In genomic region chr3:97991278-97991652, GRCh38 we compare ENCODE assay signal across 17 cellular contexts. TPM values are rescaled to one million over a fixed set of nuclear protein-coding genes. Genes with fewer than 3 reads are reported as not detected.
DNase-seq lines count a peak whose midpoint lies in the region; ATAC-seq and TF ChIP-seq lines count a peak whose summit lies in the region.
"Had no signal": no experiment of that assay in that cellular context is flagged by ENCODE, and none has a peak within 500 bp of the region (broad histone marks: within the 10 kb centered on the region; RNA-seq: fewer than 3 reads in every experiment).

No MANE protein-coding gene starts in this region.

- peak overlapping the region; percentile 26 for H3K27ac Mint-ChIP-seq in activated naive CD4-positive, alpha-beta T cell treated with anti-CD3 and anti-CD28 coated beads for 36 hours
- H3K27ac Mint-ChIP-seq in activated T-helper 17 cell treated with anti-CD3 and anti-CD28 coated beads, Interleukin-2, amount 50 U/mL, for 72 hours = peak overlapping the region; percentile 63
- no peak overlapping the region for H3K27ac Mint-ChIP-seq in chondrocyte (ENCODE audit: unreplicated experiment)

- no peaks in the 10 kb centered on the region for H3K9me3 Mint-ChIP-seq in activated naive CD4-positive, alpha-beta T cell treated with anti-CD3 and anti-CD28 coated beads for 36 hours
- H3K9me3 Mint-ChIP-seq in activated T-helper 17 cell treated with anti-CD3 and anti-CD28 coated beads, Interleukin-2, amount 50 U/mL, for 72 hours = peaks cover 7% of the 10 kb centered on the region
- H3K9me3 Mint-ChIP-seq in chondrocyte (ENCODE audit: low read depth) = no peaks in the 10 kb centered on the region

- no peaks in the 10 kb centered on the region for H3K27me3 Mint-ChIP-seq in activated naive CD4-positive, alpha-beta T cell treated with anti-CD3 and anti-CD28 coated beads for 36 hours (ENCODE audit: low read depth)
- H3K27me3 Mint-ChIP-seq in activated T-helper 17 cell treated with anti-CD3 and anti-CD28 coated beads, Interleukin-2, amount 50 U/mL, for 72 hours = no peaks in the 10 kb centered on the region
- H3K27me3 Mint-ChIP-seq in chondrocyte (ENCODE audit: low read depth) = peaks cover 28% of the 10 kb centered on the region

- H3K79me2 ChIP-seq in parathyroid adenoma = no peaks in the 10 kb centered on the region

- H3K4me3 Mint-ChIP-seq in activated naive CD4-positive, alpha-beta T cell treated with anti-CD3 and anti-CD28 coated beads for 36 hours = peak overlapping the region; percentile 18
- H3K4me3 Mint-ChIP-seq in activated T-helper 17 cell treated with anti-CD3 and anti-CD28 coated beads, Interleukin-2, amount 50 U/mL, for 72 hours = peak overlapping the region; percentile 67
- no peak overlapping the region for H3K4me3 Mint-ChIP-seq in chondrocyte (ENCODE audit: unreplicated experiment)

- H3K27me3 ChIP-seq in parathyroid adenoma (ENCODE audit: control insufficient read depth, insufficient read depth, low read length) (no peaks in the 10 kb centered on the region), uterus (no peaks in the 10 kb centered on the region)
- H3K27me3 ChIP-seq: ascending aorta had no signal

- intact Hi-C loops in activated naive CD4-positive, alpha-beta T cell treated with anti-CD3 and anti-CD28 coated beads for 36 hours (cut with micrococcal nuclease) = no loop called here
- intact Hi-C loops in uterus (cut with DNase I; ENCODE audit: low total_unique reads) = no loop called here

- TF ChIP-seq POLR2A in uterus (IDR thresholded peaks at IDR 0.05) = no peak

- H3K36me3 ChIP-seq in parathyroid adenoma (ENCODE audit: control insufficient read depth, insufficient read depth, low read length) (no peaks in the 10 kb centered on the region), uterus (no peaks in the 10 kb centered on the region)
- H3K36me3 ChIP-seq: ascending aorta had no signal

- peak overlapping the region; percentile 21 for H2AFZ ChIP-seq in parathyroid adenoma

- CTCF ChIA-PET in activated naive CD4-positive, alpha-beta T cell treated with anti-CD3 and anti-CD28 coated beads for 36 hours (lab: Charles Lee) = interaction anchor here (0.5 to 1.6 kb wide), 5 partner anchors 13 to 170 kb away, joined by 3 to 6 read pairs (median 4); partner anchors contain the start of gene RIOX2

- H3K4me1 Mint-ChIP-seq in activated naive CD4-positive, alpha-beta T cell treated with anti-CD3 and anti-CD28 coated beads for 36 hours (ENCODE audit: low read depth) = peaks cover 18% of the 10 kb centered on the region
- H3K4me1 Mint-ChIP-seq in activated T-helper 17 cell treated with anti-CD3 and anti-CD28 coated beads, Interleukin-2, amount 50 U/mL, for 72 hours = peaks cover 19% of the 10 kb centered on the region
- H3K4me1 Mint-ChIP-seq in chondrocyte (ENCODE audit: low read depth) = no peaks in the 10 kb centered on the region

- TF ChIP-seq CTCF in parathyroid adenoma (IDR thresholded peaks at IDR 0.05) = no peak
- TF ChIP-seq CTCF in chondrocyte (IDR thresholded peaks at IDR 0.05) = no peak
- TF ChIP-seq CTCF in uterus (IDR thresholded peaks at IDR 0.05) = no peak

- H3K4me2 ChIP-seq in parathyroid adenoma (ENCODE audit: low read length) = no peak overlapping the region

- H3K4me1 ChIP-seq in parathyroid adenoma (no peaks in the 10 kb centered on the region), uterus (no peaks in the 10 kb centered on the region)
- H3K4me1 ChIP-seq: ascending aorta had no signal

- ATAC-seq in HG02870 (IDR thresholded peaks at IDR 0.05; ENCODE audit: unreplicated experiment) = peak; percentile 48
- peak; percentile 83 for ATAC-seq in activated T-helper 17 cell treated with anti-CD3 and anti-CD28 coated beads, Interleukin-2, amount 50 U/mL, for 72 hours (replicated peaks)

- H3K4me3 ChIP-seq in parathyroid adenoma (ENCODE audit: low read depth, low read length) = no peak overlapping the region
- H3K4me3 ChIP-seq in uterus = no peak overlapping the region
- H3K4me3 ChIP-seq: ascending aorta had no signal

- H3K9ac ChIP-seq in parathyroid adenoma = no peak overlapping the region

- DNase-seq in activated naive CD4-positive, alpha-beta T cell treated with anti-CD3 and anti-CD28 coated beads for 36 hours = peak; percentile 44
- DNase-seq in activated naive CD4-positive, alpha-beta T cell treated with anti-CD3 and anti-CD28 coated beads, Interleukin-2, amount 50 U/mL, for 16 hours = no peak
- DNase-seq in T-helper 9 cell (no peak), chondrocyte (ENCODE audit: low spot score) (no peak), uterus (no peak)
- DNase-seq: Kasumi-1, kidney, NCI-H1105 treated with DMSO at 0.1 percent for 48 hours, NCI-H2171 treated with DMSO at 0.1 percent for 48 hours, NCI-H82 had no signal

- no peaks in the 10 kb centered on the region for H3K9me3 ChIP-seq in parathyroid adenoma (ENCODE audit: control insufficient read depth, low read length)
- no peaks in the 10 kb centered on the region for H3K9me3 ChIP-seq in uterus
- H3K9me3 ChIP-seq: ascending aorta had no signal

- H3K36me3 Mint-ChIP-seq in activated naive CD4-positive, alpha-beta T cell treated with anti-CD3 and anti-CD28 coated beads for 36 hours (ENCODE audit: low read depth) = no peaks in the 10 kb centered on the region
- H3K36me3 Mint-ChIP-seq in activated T-helper 17 cell treated with anti-CD3 and anti-CD28 coated beads, Interleukin-2, amount 50 U/mL, for 72 hours (ENCODE audit: low read depth) = no peaks in the 10 kb centered on the region
- no peaks in the 10 kb centered on the region for H3K36me3 Mint-ChIP-seq in chondrocyte (ENCODE audit: low read depth)

- H3K27ac ChIP-seq in parathyroid adenoma (no peak overlapping the region), uterus (no peak overlapping the region)
- H3K27ac ChIP-seq: ascending aorta, VCaP had no signal

RNA-seq across cellular contexts. Expression of gene RIOX2, which starts 19.0 kb away (rescaled TPM):
- total RNA-seq in activated naive CD4-positive, alpha-beta T cell treated with anti-CD3 and anti-CD28 coated beads for 36 hours = 10 to 100 TPM; 26.3 to 32.6 TPM
- total RNA-seq in activated T-helper 17 cell treated with anti-CD3 and anti-CD28 coated beads, Interleukin-2, amount 50 U/mL, for 72 hours = 10 to 100 TPM; 28.0 to 61.5 TPM
- total RNA-seq in chondrocyte (26.5 to 35.2 TPM (median 27.1 TPM) in 3 replicates), uterus (10 to 100 TPM in 3 of 4 donors, 1 to 10 TPM in 1; 8.8 to 35.5 (median 22.1) TPM)

RNA-seq across cellular contexts. Expression of gene GABRR3, which starts 43.9 kb away (rescaled TPM):
- total RNA-seq in activated naive CD4-positive, alpha-beta T cell treated with anti-CD3 and anti-CD28 coated beads for 36 hours = not detected
- not detected for total RNA-seq in activated T-helper 17 cell treated with anti-CD3 and anti-CD28 coated beads, Interleukin-2, amount 50 U/mL, for 72 hours
- total RNA-seq in chondrocyte (not detected in 3 replicates), uterus (not detected)
- total RNA-seq: ascending aorta, HT-29, kidney, mesenteric fat pad had no signal
